In the genomic region with DNA sequence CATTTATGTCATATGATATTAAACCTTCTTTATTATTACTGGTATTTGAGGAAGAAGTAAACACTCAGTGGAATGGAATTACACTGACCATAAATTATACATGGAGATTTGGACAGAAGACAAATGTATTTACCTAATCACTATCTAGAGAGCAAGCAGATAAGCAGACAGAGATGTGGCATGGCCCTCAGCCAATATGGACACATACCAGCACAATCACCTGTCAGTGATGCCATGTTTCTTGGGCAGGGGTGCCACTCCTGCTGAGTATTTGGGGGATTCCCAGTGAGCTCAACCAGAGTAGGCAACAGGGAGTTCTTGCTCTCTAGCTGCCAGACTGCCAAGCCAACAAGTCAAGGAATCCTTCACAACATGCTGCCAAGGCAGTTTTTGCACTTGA, we compare ENCODE assay signal across 1 cellular context.
TF ChIP-seq lines count a peak whose summit lies in the region.

No MANE protein-coding gene starts in this region.

TF ChIP-seq in IMR-90, 13 proteins besides CTCF, POLR2A, EP300 and RAD21:
- no peak for TF ChIP-seq BHLHE40 (IDR thresholded peaks at IDR 0.05; ENCODE audit: low read depth, low read length)
- no peak for TF ChIP-seq MXI1 (IDR thresholded peaks at IDR 0.05; ENCODE audit: borderline replicate concordance, low read depth, low read length)
- no peak for TF ChIP-seq RCOR1 (IDR thresholded peaks at IDR 0.05; ENCODE audit: insufficient replicate concordance, low read length)
- TF ChIP-seq MAZ (IDR thresholded peaks at IDR 0.05; ENCODE audit: borderline replicate concordance, low read depth, low read length), result no peak
- TF ChIP-seq NFE2L2 (IDR thresholded peaks at IDR 0.05; ENCODE audit: low read depth, low read length), result no peak
- TF ChIP-seq SMC3 (IDR thresholded peaks at IDR 0.05; ENCODE audit: low read depth, low read length), result no peak
- TF ChIP-seq, protein P1, sequence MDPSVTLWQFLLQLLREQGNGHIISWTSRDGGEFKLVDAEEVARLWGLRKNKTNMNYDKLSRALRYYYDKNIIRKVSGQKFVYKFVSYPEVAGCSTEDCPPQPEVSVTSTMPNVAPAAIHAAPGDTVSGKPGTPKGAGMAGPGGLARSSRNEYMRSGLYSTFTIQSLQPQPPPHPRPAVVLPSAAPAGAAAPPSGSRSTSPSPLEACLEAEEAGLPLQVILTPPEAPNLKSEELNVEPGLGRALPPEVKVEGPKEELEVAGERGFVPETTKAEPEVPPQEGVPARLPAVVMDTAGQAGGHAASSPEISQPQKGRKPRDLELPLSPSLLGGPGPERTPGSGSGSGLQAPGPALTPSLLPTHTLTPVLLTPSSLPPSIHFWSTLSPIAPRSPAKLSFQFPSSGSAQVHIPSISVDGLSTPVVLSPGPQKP (IDR thresholded peaks at IDR 0.05; ENCODE audit: borderline replicate concordance, low read depth, low read length), result no peak
- no peak for TF ChIP-seq FOS (IDR thresholded peaks at IDR 0.05; ENCODE audit: low read depth, low read length)
- no peak for TF ChIP-seq RFX5 (IDR thresholded peaks at IDR 0.05; ENCODE audit: low read depth, low read length)
- no peak for TF ChIP-seq MAFK (IDR thresholded peaks at IDR 0.05; ENCODE audit: low read depth, low read length)
- no peak for TF ChIP-seq CEBPB (IDR thresholded peaks at IDR 0.05; ENCODE audit: low read depth, low read length)
- TF ChIP-seq CHD1 (IDR thresholded peaks at IDR 0.05; ENCODE audit: low read depth, low read length), result no peak
- TF ChIP-seq, protein P2, sequence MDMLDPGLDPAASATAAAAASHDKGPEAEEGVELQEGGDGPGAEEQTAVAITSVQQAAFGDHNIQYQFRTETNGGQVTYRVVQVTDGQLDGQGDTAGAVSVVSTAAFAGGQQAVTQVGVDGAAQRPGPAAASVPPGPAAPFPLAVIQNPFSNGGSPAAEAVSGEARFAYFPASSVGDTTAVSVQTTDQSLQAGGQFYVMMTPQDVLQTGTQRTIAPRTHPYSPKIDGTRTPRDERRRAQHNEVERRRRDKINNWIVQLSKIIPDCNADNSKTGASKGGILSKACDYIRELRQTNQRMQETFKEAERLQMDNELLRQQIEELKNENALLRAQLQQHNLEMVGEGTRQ (IDR thresholded peaks at IDR 0.05; ENCODE audit: low read depth, low read length), result no peak
TF ChIP-seq in IMR-90: peak in this region for 0.
